Comparison of ENCODE assay signal across 8 cellular contexts in the genomic region with DNA sequence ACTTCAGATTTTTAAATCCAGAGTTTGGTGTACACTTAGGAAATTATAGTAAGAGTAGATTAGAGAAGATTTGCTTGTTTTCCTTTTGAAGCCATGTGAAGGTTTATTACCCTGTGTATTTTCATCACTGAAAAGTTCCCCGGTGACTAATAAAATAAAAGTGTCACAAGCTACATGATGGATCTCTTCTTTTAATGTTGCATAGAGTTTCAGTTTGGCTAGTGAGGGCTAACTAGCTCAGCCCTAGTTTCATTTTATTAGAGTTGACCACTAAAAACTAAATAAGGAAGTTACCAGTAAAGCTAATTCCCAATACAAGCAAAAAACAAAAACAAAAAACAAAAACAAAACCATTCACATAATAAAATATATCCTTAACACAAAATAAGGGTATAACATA. TPM values are rescaled to one million over a fixed set of nuclear protein-coding genes. Genes with fewer than 3 reads are reported as not detected.
DNase-seq lines count a peak whose midpoint lies in the region; ATAC-seq, FAIRE-seq and TF ChIP-seq lines count a peak whose summit lies in the region.
"Not testable (repeated sequence)": the region's sequence is repeated elsewhere in the genome, so short reads cannot be mapped to it uniquely, and the experiment has no call there.

No MANE protein-coding gene starts in this region.

- not testable (repeated sequence) for H3K9ac ChIP-seq in GM12878 (ENCODE audit: control insufficient read depth, insufficient read depth, low read length)

- POLR2A ChIA-PET in GM12878 (lab: Charles Lee), result not testable (repeated sequence)

- TF ChIP-seq CTCF in GM12878 (IDR thresholded peaks at IDR 0.05 in 2 of 3, conservative IDR thresholded peaks at IDR 0.05 in 1 of 3; ENCODE audit: control insufficient read depth in 2 of 3, extremely low read depth in 1 of 3, insufficient read depth in 1 of 3, low read depth in 3 of 3, low read length in 3 of 3); mucosa of descending colon (IDR thresholded peaks at IDR 0.05): not testable (repeated sequence)

- FAIRE-seq in GM12891 (lab: Jason Lieb, UNC), result peak; percentile 90
- FAIRE-seq in GM12878 (lab: Jason Lieb, UNC), result not testable (repeated sequence)

- not testable (repeated sequence) for TF ChIP-seq RAD21 in GM12878 (IDR thresholded peaks at IDR 0.05; ENCODE audit: insufficient read depth, low read depth, low read length)

- DNase-seq in GM12891 (ENCODE audit: insufficient read length, low spot score); GM12878 (ENCODE audit: low read depth, low spot score); mucosa of descending colon: not testable (repeated sequence)

- H4K20me1 ChIP-seq in GM12878 (ENCODE audit: control insufficient read depth, insufficient read depth), result not testable (repeated sequence)

- not testable (repeated sequence) for H3K27me3 ChIP-seq in GM12878 (replicated peaks in 1 of 2; ENCODE audit: control insufficient read depth in 2 of 2, insufficient read depth in 2 of 2, low read length in 1 of 2)

- H3K4me3 ChIP-seq in GM12878, mucosa of descending colon: not testable (repeated sequence)

- RAD21 ChIA-PET in GM12878 (lab: Charles Lee; ENCODE audit: unreplicated experiment), result not testable (repeated sequence)

- in situ Hi-C loops in GM12878 (cut with MboI), result not testable (repeated sequence)

- not testable (repeated sequence) for H3K27ac ChIP-seq in GM12878 (ENCODE audit: control insufficient read depth, insufficient read depth)

- WGBS in GM12878 (ENCODE audit: insufficient coverage, insufficient replicate concordance, low lambda C conversion rate, missing lambda C conversion rate), result 0% methylated on average over 1 of the region's 1 CpG

- H2AFZ ChIP-seq in GM12878 (ENCODE audit: control insufficient read depth, low read depth, low read length), result not testable (repeated sequence)

- not testable (repeated sequence) for H3K4me2 ChIP-seq in GM12878 (ENCODE audit: control insufficient read depth, insufficient read depth)

- TF ChIP-seq EP300 in GM12878 (IDR thresholded peaks at IDR 0.05; ENCODE audit: borderline replicate concordance in 1 of 2, control insufficient read depth in 1 of 2, low read depth in 2 of 2, low read length in 2 of 2), result not testable (repeated sequence)

- intact Hi-C loops in GM12878 (cut with micrococcal nuclease; ENCODE audit: unreplicated experiment); mucosa of descending colon (cut with DNase I, micrococcal nuclease): not testable (repeated sequence)

- TF ChIP-seq POLR2A in GM12891 (IDR thresholded peaks at IDR 0.05; ENCODE audit: low read depth, low read length); GM12878 (IDR thresholded peaks at IDR 0.05; ENCODE audit: low read depth, low read length): not testable (repeated sequence)

- CTCF ChIA-PET in GM12878 (lab: Yijun Ruan, JAX), result not testable (repeated sequence)

- H3K36me3 ChIP-seq in GM12878 (ENCODE audit: control insufficient read depth in 2 of 2, insufficient read depth in 2 of 2, low read length in 1 of 2), result peaks cover 2 to 15% of the 10 kb centered on the region in 2 experiments
- H3K36me3 ChIP-seq in mucosa of descending colon (ENCODE audit: low read depth), result not testable (repeated sequence)

- ATAC-seq in GM18858 (IDR thresholded peaks at IDR 0.05; ENCODE audit: unreplicated experiment), result peak; percentile 39
- ATAC-seq in GM19351 (IDR thresholded peaks at IDR 0.05; ENCODE audit: unreplicated experiment), result peak; percentile 59
- peak; percentile 62 for ATAC-seq in GM21576 (IDR thresholded peaks at IDR 0.05; ENCODE audit: unreplicated experiment)
- peak; percentile 66 for ATAC-seq in HG02610 (IDR thresholded peaks at IDR 0.05; ENCODE audit: unreplicated experiment)
- ATAC-seq in HG03432 (IDR thresholded peaks at IDR 0.05; ENCODE audit: unreplicated experiment), result peak; percentile 74
- peak; percentile 91 for ATAC-seq in GM12878
- ATAC-seq in mucosa of descending colon, result peak; percentile 31

- not testable (repeated sequence) for H3K4me1 ChIP-seq in GM12878 (ENCODE audit: control insufficient read depth, insufficient read depth, low read length); mucosa of descending colon (ENCODE audit: low read depth)

- not testable (repeated sequence) for BruUV-seq in GM12878 (replicated peaks; lab: Mats Ljungman, UMichigan)

- not testable (repeated sequence) for H3K79me2 ChIP-seq in GM12878 (ENCODE audit: control insufficient read depth, insufficient read depth, low read length)

- not testable (repeated sequence) for H3K9me3 ChIP-seq in GM12878 (replicated peaks; ENCODE audit: control insufficient read depth, insufficient read depth, low read length); mucosa of descending colon

- SMC1A ChIA-PET in GM12878 (lab: Charles Lee; ENCODE audit: uncharacterized antibody, unreplicated experiment), result interaction anchor here (1.4 kb wide), 1 partner anchor 13 kb away, joined by 3 read pairs; no protein-coding TSS in a partner anchor

RNA-seq across cellular contexts. Expression of a gene that starts 10.1 kb away (rescaled TPM):
- polyA plus RNA-seq in GM12891 (2012; ENCODE audit: low read depth, missing spikeins), result 0.15 TPM
- 0.38 and 0.86 TPM in 2 replicates for total RNA-seq in GM12878 (2013; cell fraction: nucleolus; rRNA removed)
- total RNA-seq in GM12878 (2014; rRNA removed), result 0.06 and 0.27 TPM in 2 replicates
- total RNA-seq in GM12878 (2014; rRNA removed; fragmentation: Illumina TruSeq; extraction: Trizol), result 0.23 and 0.54 TPM in 2 replicates
- 0.13 and 0.19 TPM in 2 replicates for total RNA-seq in GM12878 (2021)
- 0.17 TPM for polyA plus RNA-seq in GM12878 (2011; ENCODE audit: low read depth)
- 18.4 and 26.1 TPM in 2 replicates for polyA plus RNA-seq in GM12878 (2011; rRNA removed)
- 13.3 and 13.9 TPM in 2 replicates for polyA plus RNA-seq in GM12878 (2011; cell fraction: cytosol; rRNA removed)
- polyA plus RNA-seq in GM12878 (2011; cell fraction: nucleus; rRNA removed), result 19.8 TPM in 2 replicates
- 0.28 and 0.87 TPM in 2 replicates for polyA plus RNA-seq in GM12878 (2012)
- 0.25 and 0.33 TPM in 2 replicates for polyA plus RNA-seq in GM12878 (2014; fragmentation: Illumina TruSeq; extraction: Trizol)
- under 1 TPM; 0.16 to 0.27 TPM for polyA plus RNA-seq in GM12878 (2014; fragmentation: Nextera tagmentation; extraction: Ambion mirVana)
- polyA plus RNA-seq in GM12878 (2014; rRNA removed), result 0.19 and 0.61 TPM in 2 replicates
- polyA plus RNA-seq in GM12878 (2016; fragmentation: Nextera tagmentation; extraction: Ambion mirVana), result under 1 TPM; 0.16 to 0.25 TPM
- 11.3 and 12.8 TPM in 2 replicates for polyA minus RNA-seq in GM12878 (2011; rRNA and poly(A)+ RNA removed)
- 2.3 and 7.2 TPM in 2 replicates for polyA minus RNA-seq in GM12878 (2011; cell fraction: cytosol; rRNA and poly(A)+ RNA removed)
- polyA minus RNA-seq in GM12878 (2011; cell fraction: nucleus; rRNA and poly(A)+ RNA removed), result 4.0 and 4.6 TPM in 2 replicates
- 1 to 10 TPM; 1.2 to 1.7 (median 1.5) TPM for total RNA-seq in mucosa of descending colon

RNA-seq across cellular contexts. Expression of a gene that starts 14.8 kb away (rescaled TPM):
- polyA plus RNA-seq in GM12891 (2012; ENCODE audit: low read depth, missing spikeins), result 35.6 TPM
- 30.6 and 32.6 TPM in 2 replicates for total RNA-seq in GM12878 (2013; cell fraction: nucleolus; rRNA removed)
- 51.2 and 60.3 TPM in 2 replicates for total RNA-seq in GM12878 (2014; rRNA removed)
- total RNA-seq in GM12878 (2014; rRNA removed; fragmentation: Illumina TruSeq; extraction: Trizol), result 63.3 and 64.7 TPM in 2 replicates
- total RNA-seq in GM12878 (2021), result 135 and 151 TPM in 2 replicates
- polyA plus RNA-seq in GM12878 (2011; ENCODE audit: low read depth), result 22.6 TPM
- polyA plus RNA-seq in GM12878 (2011; rRNA removed), result 153 and 221 TPM in 2 replicates
- polyA plus RNA-seq in GM12878 (2011; cell fraction: cytosol; rRNA removed), result 23.4 and 23.7 TPM in 2 replicates
- 24.9 and 32.2 TPM in 2 replicates for polyA plus RNA-seq in GM12878 (2011; cell fraction: nucleus; rRNA removed)
- 64.9 and 68.9 TPM in 2 replicates for polyA plus RNA-seq in GM12878 (2012)
- polyA plus RNA-seq in GM12878 (2014; fragmentation: Illumina TruSeq; extraction: Trizol), result 77.7 and 97.1 TPM in 2 replicates
- polyA plus RNA-seq in GM12878 (2014; fragmentation: Nextera tagmentation; extraction: Ambion mirVana), result 10 to 100 TPM; 54.3 to 95.5 TPM
- polyA plus RNA-seq in GM12878 (2014; rRNA removed), result 48.6 and 57.3 TPM in 2 replicates
- 100 to 1,000 TPM; 227 to 251 TPM for polyA plus RNA-seq in GM12878 (2016; fragmentation: Nextera tagmentation; extraction: Ambion mirVana)
- polyA minus RNA-seq in GM12878 (2011; rRNA and poly(A)+ RNA removed), result 15.3 and 37.2 TPM in 2 replicates
- polyA minus RNA-seq in GM12878 (2011; cell fraction: cytosol; rRNA and poly(A)+ RNA removed), result 31.7 and 45.7 TPM in 2 replicates
- 9.7 and 16.2 TPM in 2 replicates for polyA minus RNA-seq in GM12878 (2011; cell fraction: nucleus; rRNA and poly(A)+ RNA removed)
- total RNA-seq in mucosa of descending colon, result 10 to 100 TPM; 42.2 to 78.0 (median 69.0) TPM

Comparison
In these comparisons a context has a peak if more than half of its experiments do, and no peak if none do; other contexts are left out.
1. ATAC-seq: peak in every context shown above with its lines; median percentile 91 in GM12878; 74 in HG03432; 66 in HG02610; 62 in GM21576; 59 in GM19351; 39 in GM18858; 31 in mucosa of descending colon.